In genomic region chr6:1865585-1865984, GRCh38 we compare ENCODE assay signal across 24 cellular contexts.
DNase-seq lines count a peak whose midpoint lies in the region; ATAC-seq and TF ChIP-seq lines count a peak whose summit lies in the region.
"Had no signal": no experiment of that assay in that cellular context is flagged by ENCODE, and none has a peak within 500 bp of the region (broad histone marks: within the 10 kb centered on the region; RNA-seq: fewer than 3 reads in every experiment).

No MANE protein-coding gene starts in this region.

- H3K4me1 ChIP-seq in HEK293 (ENCODE audit: control insufficient read depth, insufficient read depth, low read length) (peaks cover 44% of the 10 kb centered on the region), SJCRH30 (peaks cover 9% of the 10 kb centered on the region; the same call in 1 of the 2 replicates)
- H3K4me1 ChIP-seq: adrenal gland, lower lobe of right lung, psoas muscle had no signal

- H3K27me3 ChIP-seq in SJCRH30, result no peaks in the 10 kb centered on the region
- H3K27me3 ChIP-seq: adrenal gland, stomach, tibial nerve had no signal

- POLR2A ChIA-PET in HEK293 (lab: Yijun Ruan, JAX), result no interaction called here
- POLR2A ChIA-PET in HEK293T (lab: Yijun Ruan, JAX), result interaction anchor here (1.4 kb wide), 1 partner anchor 259 kb away, joined by 4 read pairs; no protein-coding TSS in a partner anchor

- TF ChIP-seq CTCF in HEK293 (tag by site-specific recombination; IDR thresholded peaks at IDR 0.05), result no peak

- H3K9me3 ChIP-seq in HEK293 (ENCODE audit: control insufficient read depth, insufficient read depth, low read depth, low read length) (no peaks in the 10 kb centered on the region), SJCRH30 (replicated peaks) (no peaks in the 10 kb centered on the region)
- H3K9me3 ChIP-seq: adrenal gland, Caco-2, lower lobe of right lung, psoas muscle, stomach, tibial nerve had no signal

- H3K4me3 ChIP-seq in HEK293 (ENCODE audit: low read depth, low read length) (no peak overlapping the region), SJCRH30 (no peak overlapping the region)
- H3K4me3 ChIP-seq: adrenal gland, GM23248, lower lobe of right lung, psoas muscle, stomach, tibial nerve had no signal

- peak; percentile 49 to 74 for DNase-seq in SJCRH30
- peak; percentile 77 for DNase-seq in islet precursor cell
- DNase-seq in putamen (ENCODE audit: low spot score), result peak; percentile 52
- DNase-seq in effector CD4-positive, alpha-beta T cell, result no peak
- DNase-seq in HEK293T (ENCODE audit: extremely low spot score), result no peak
- DNase-seq: activated CD4-positive, alpha-beta T cell treated with anti-CD3 and anti-CD28 coated beads, Interleukin-2, amount 50 U/mL, for 48 hours; activated naive CD4-positive, alpha-beta T cell treated with Interleukin-2 at 50 U/mL for 16 hours; adrenal gland; Caco-2; DND-41; GM23248; lower lobe of right lung; NCI-H1092; NCI-H187; NCI-H524 treated with DMSO at 0.1 percent for 48 hours; psoas muscle; RPMI8226; small intestine; stimulated activated CD4-positive, alpha-beta T cell treated with anti-CD3 and anti-CD28 coated beads, Interleukin-1b, Interleukin-23, amount 100 ng/mL, for 48 hours; stomach had no signal

- no peak for ATAC-seq in HG03565 (IDR thresholded peaks at IDR 0.05; ENCODE audit: unreplicated experiment)
- ATAC-seq: activated CD4-positive, CD25-positive, alpha-beta regulatory T cell treated with anti-CD3 and anti-CD28 coated beads, Interleukin-2, amount 50 U/mL, for 24 hours; lower lobe of right lung; psoas muscle had no signal

- no peak overlapping the region for H3K27ac ChIP-seq in HEK293 (ENCODE audit: extremely low read depth, low read depth, low read length)
- H3K27ac ChIP-seq in SJCRH30, result peak overlapping the region; percentile 44
- H3K27ac ChIP-seq: adrenal gland, GM23248, lower lobe of right lung, psoas muscle, stomach, tibial nerve had no signal

- H3K36me3 ChIP-seq in HEK293 (ENCODE audit: control insufficient read depth in 2 of 2, insufficient read depth in 1 of 2, low read length in 2 of 2) (no peaks in the 10 kb centered on the region), SJCRH30 (no peaks in the 10 kb centered on the region)
- H3K36me3 ChIP-seq: adrenal gland, lower lobe of right lung, stomach, tibial nerve had no signal

- CTCF ChIA-PET in HEK293 (lab: Yijun Ruan, JAX), result no interaction called here
- CTCF ChIA-PET in HEK293T (lab: Yijun Ruan, JAX), result no interaction called here

TF ChIP-seq in HEK293, 187 proteins besides CTCF, POLR2A, EP300 and RAD21:
- TF ChIP-seq ZSCAN16 (tag by site-specific recombination; IDR thresholded peaks at IDR 0.05), result peak; percentile 94
- TF ChIP-seq ZNF341 (tag by site-specific recombination; IDR thresholded peaks at IDR 0.05; ENCODE audit: low read depth), result no peak

TF ChIP-seq in HEK293T, 16 proteins besides CTCF, POLR2A, EP300 and RAD21:
- TF ChIP-seq BHLHE40 (IDR thresholded peaks at IDR 0.05; ENCODE audit: borderline replicate concordance) (no peak), ARNT (IDR thresholded peaks at IDR 0.05) (no peak), PKNOX1 (IDR thresholded peaks at IDR 0.05) (no peak), HDGF (IDR thresholded peaks at IDR 0.05; ENCODE audit: borderline replicate concordance) (no peak), L3MBTL2 (conservative IDR thresholded peaks at IDR 0.05) (no peak), FOXM1 (IDR thresholded peaks at IDR 0.05; ENCODE audit: borderline replicate concordance) (no peak), FOXK2 (IDR thresholded peaks at IDR 0.05) (no peak), FOXA1 (IDR thresholded peaks at IDR 0.05) (no peak), NFRKB (IDR thresholded peaks at IDR 0.05) (no peak)

Comparison
In these comparisons a context has a peak if more than half of its experiments do, and no peak if none do; other contexts are left out.
1. DNase-seq: peak in SJCRH30 (2 of 2), islet precursor cell (single experiment) and putamen (single experiment); none in effector CD4-positive, alpha-beta T cell (single experiment) and HEK293T (single experiment).